In the genomic region with DNA sequence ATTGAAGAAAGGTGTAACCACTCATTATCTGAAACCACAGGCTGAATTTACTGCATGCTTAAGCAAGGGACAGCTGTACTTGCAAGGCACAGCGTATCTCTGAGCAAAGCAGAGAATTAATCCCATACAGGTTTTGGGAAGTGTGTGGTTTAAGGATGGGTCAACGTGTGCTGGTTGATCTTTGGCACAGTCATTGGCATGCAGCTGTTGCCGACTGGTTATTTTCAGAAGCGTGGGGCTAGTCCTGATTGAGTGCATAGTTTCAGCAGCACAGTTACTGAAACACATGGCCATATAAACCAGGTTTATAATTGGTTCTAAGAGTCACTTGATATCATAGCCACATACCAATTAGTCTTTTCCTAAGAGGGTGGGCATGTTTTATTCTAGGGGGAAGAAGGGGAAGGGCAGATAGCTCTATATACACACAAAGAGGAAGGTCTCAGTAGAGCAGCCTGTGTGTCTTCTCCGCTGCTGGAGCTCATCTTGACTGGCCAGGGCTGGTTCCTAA, we compare ENCODE assay signal across 21 cellular contexts. TPM values are rescaled to one million over a fixed set of nuclear protein-coding genes. Genes with fewer than 3 reads are reported as not detected.
DNase-seq lines count a peak whose midpoint lies in the region; ATAC-seq and TF ChIP-seq lines count a peak whose summit lies in the region.
"Had no signal": no experiment of that assay in that cellular context is flagged by ENCODE, and none has a peak within 500 bp of the region (broad histone marks: within the 10 kb centered on the region; RNA-seq: fewer than 3 reads in every experiment).

No MANE protein-coding gene starts in this region.

- intact Hi-C loops in Calu3 (cut with micrococcal nuclease; ENCODE audit: unreplicated experiment) = no loop called here

- H3K27me3 Mint-ChIP-seq in nephron (ENCODE audit: low read depth) (no peaks in the 10 kb centered on the region), Calu3 (ENCODE audit: unreplicated experiment) (peaks cover 13% of the 10 kb centered on the region)

- CTCF ChIA-PET in Calu3 (lab: Charles Lee) = no interaction called here

- H3K9me3 Mint-ChIP-seq in nephron (no peaks in the 10 kb centered on the region), Calu3 (ENCODE audit: low read depth, unreplicated experiment) (no peaks in the 10 kb centered on the region)
- H3K9me3 Mint-ChIP-seq: activated B cell treated with CpG ODN at 0.5 μM for 24 hours, immature natural killer cell, neural progenitor cell had no signal

- in situ Hi-C loops in KBM-7 (cut with MboI; ENCODE audit: low pct_unique_long_range_greater_than_20kb, low sequenced_read_pairs) = no loop called here

- H3K27ac Mint-ChIP-seq in nephron (peak overlapping the region; percentile 33 to 84 (median 73)), Calu3 (ENCODE audit: unreplicated experiment) (no peak overlapping the region)
- H3K27ac Mint-ChIP-seq: activated B cell treated with CpG ODN at 0.5 μM for 24 hours; activated naive CD8-positive, alpha-beta T cell treated with anti-CD3 and anti-CD28 coated beads for 36 hours; activated T-helper 1 cell treated with anti-CD3 and anti-CD28 coated beads, Interleukin-12 subunit alpha, Interleukin-12 subunit beta, Interleukin-2, Interleukin-4 antibody, amounts not matched to agents 30 ng/mL and 10 ng/mL and 1 ng/mL, durations not matched to agents 14 hours and 24 hours and 36 hours; immature natural killer cell; neural progenitor cell had no signal

- peak; percentile 42 for DNase-seq in AG10803 (ENCODE audit: low read depth)
- DNase-seq in KBM-7 = peak; percentile 53
- DNase-seq in fibroblast of peridontal ligament (ENCODE audit: extremely low read depth) = peak; percentile 38
- no peak for DNase-seq in Calu3
- DNase-seq in Ammon's horn (ENCODE audit: low spot score) = no peak
- DNase-seq in midbrain (lab: John Stamatoyannopoulos, UW) = no peak
- DNase-seq: activated B cell treated with CpG ODN at 0.5 μM for 24 hours; activated CD8-positive, alpha-beta memory T cell treated with anti-CD3 and anti-CD28 coated beads for 24 hours; activated naive CD8-positive, alpha-beta T cell treated with anti-CD3 and anti-CD28 coated beads for 36 hours; cortex of kidney; immature natural killer cell; NCI-H345; SIG-M5 had no signal

- TF ChIP-seq CTCF in AG10803 (conservative IDR thresholded peaks at IDR 0.05; ENCODE audit: low read length) (no peak), nephron (IDR thresholded peaks at IDR 0.05; ENCODE audit: unreplicated experiment in 3 of 3) (no peak), Calu3 (IDR thresholded peaks at IDR 0.05; ENCODE audit: unreplicated experiment) (no peak)

- no TSS peak for BruUV-seq in Calu3 (replicated peaks; lab: Mats Ljungman, UMichigan)

- peaks cover 61% of the 10 kb centered on the region for H3K4me1 Mint-ChIP-seq in nephron
- no peaks in the 10 kb centered on the region for H3K4me1 Mint-ChIP-seq in Calu3 (ENCODE audit: low read depth, unreplicated experiment)
- H3K4me1 Mint-ChIP-seq: neural progenitor cell had no signal

- H3K4me3 ChIP-seq in AG10803 (ENCODE audit: low read length) = no peak overlapping the region
- H3K4me3 ChIP-seq: neural progenitor cell had no signal

- H3K36me3 Mint-ChIP-seq in nephron (ENCODE audit: low read depth) (no peaks in the 10 kb centered on the region), Calu3 (ENCODE audit: insufficient read depth, unreplicated experiment) (no peaks in the 10 kb centered on the region)
- H3K36me3 Mint-ChIP-seq: activated naive CD8-positive, alpha-beta T cell treated with anti-CD3 and anti-CD28 coated beads for 36 hours; brain; neural progenitor cell had no signal

- peak overlapping the region in 1 of 3 experiments; percentile 34 for H3K4me3 Mint-ChIP-seq in nephron
- H3K4me3 Mint-ChIP-seq in Calu3 (ENCODE audit: low read depth, unreplicated experiment) = no peak overlapping the region
- H3K4me3 Mint-ChIP-seq: activated B cell treated with CpG ODN at 0.5 μM for 24 hours; activated naive CD8-positive, alpha-beta T cell treated with anti-CD3 and anti-CD28 coated beads for 36 hours; activated T-helper 1 cell treated with anti-CD3 and anti-CD28 coated beads, Interleukin-12 subunit alpha, Interleukin-12 subunit beta, Interleukin-2, Interleukin-4 antibody, amounts not matched to agents 30 ng/mL and 10 ng/mL and 1 ng/mL, durations not matched to agents 14 hours and 24 hours and 36 hours; immature natural killer cell; neural progenitor cell had no signal

- ATAC-seq in HG02678 (IDR thresholded peaks at IDR 0.05; ENCODE audit: unreplicated experiment) = no peak

RNA-seq across cellular contexts. Expression of gene RPS6KL1, which starts 10.9 kb away (rescaled TPM):
- total RNA-seq in Calu3 (2022) = 16.4 and 18.5 TPM in 2 replicates

RNA-seq across cellular contexts. Expression of gene PGF, which starts 21.4 kb away (rescaled TPM):
- total RNA-seq in Calu3 (2022) = 1.2 and 2.1 TPM in 2 replicates
- total RNA-seq: activated B cell treated with CpG ODN at 0.5 μM for 24 hours had no signal

RNA-seq across cellular contexts. Expression of gene DLST, which starts 52.3 kb away (rescaled TPM):
- total RNA-seq in Calu3 (2022) = 84.2 and 89.1 TPM in 2 replicates

RNA-seq across cellular contexts. Expression of gene PROX2, which starts 58.0 kb away (rescaled TPM):
- total RNA-seq in Calu3 (2022) = not detected in 2 replicates
- total RNA-seq: activated B cell treated with CpG ODN at 0.5 μM for 24 hours; activated T-helper 1 cell treated with anti-CD3 and anti-CD28 coated beads, Interleukin-12 subunit alpha, Interleukin-12 subunit beta, Interleukin-2, Interleukin-4 antibody, amounts not matched to agents 30 ng/mL and 10 ng/mL and 1 ng/mL, durations not matched to agents 14 hours and 24 hours and 36 hours; epithelial cell of proximal tubule; renal cortical epithelial cell; T-helper 2 cell treated with Interferon-gamma antibody and Interleukin-4, amounts not matched to agents 100 ng/mL and 5 ng/mL, for 36 hours had no signal

Comparison
In these comparisons a context has a peak if more than half of its experiments do, and no peak if none do; other contexts are left out.
1. DNase-seq: peak in AG10803 (single experiment), KBM-7 (single experiment) and fibroblast of peridontal ligament (single experiment); none in Calu3 (single experiment), Ammon's horn (single experiment) and midbrain (single experiment).